Comparison of ENCODE assay signal across 19 cellular contexts in the genomic region with DNA sequence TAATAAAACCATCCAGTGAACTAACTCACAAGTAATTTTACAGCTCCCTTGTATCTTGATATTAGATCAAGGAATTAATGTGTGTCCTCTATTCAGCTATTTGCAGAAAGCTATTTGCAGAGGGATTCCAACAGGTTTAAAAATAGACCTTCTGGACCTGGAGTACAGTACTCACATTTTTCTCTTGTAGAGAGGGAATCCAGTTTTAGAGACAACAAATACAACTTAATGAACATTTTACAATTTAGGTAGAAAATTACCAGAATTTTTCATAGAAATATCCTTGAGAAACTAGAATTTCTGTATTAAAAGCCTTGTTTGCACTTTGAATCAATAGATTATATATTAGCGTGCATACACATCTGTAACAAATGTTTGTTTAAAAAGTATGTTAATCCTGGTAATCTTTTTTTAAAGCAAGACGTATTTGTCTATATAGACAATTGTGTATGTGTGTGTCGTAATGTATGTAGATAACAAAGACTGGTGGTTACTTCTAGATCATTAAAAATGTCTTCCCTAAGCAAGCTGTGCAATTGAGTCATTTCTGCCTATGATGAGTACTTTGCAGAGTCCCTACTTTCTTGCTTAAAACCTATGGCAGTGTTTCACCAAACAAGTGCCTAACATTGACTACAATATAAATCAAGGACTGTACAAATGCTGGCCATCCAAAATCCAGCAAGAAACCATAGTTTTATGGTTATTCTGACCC.
"Had no signal": no experiment of that assay in that cellular context is flagged by ENCODE, and none has a peak within 500 bp of the region (broad histone marks: within the 10 kb centered on the region; RNA-seq: fewer than 3 reads in every experiment).

No MANE protein-coding gene starts in this region.

- H3K27ac ChIP-seq: brain microvascular endothelial cell, esophagus squamous epithelium, ovary, spleen, tibial nerve, vagina had no signal

- H3K4me1 Mint-ChIP-seq: activated CD8-positive, alpha-beta memory T cell treated with anti-CD3 and anti-CD28 coated beads, Interleukin-2, amount 10 ng/mL, durations not matched to agents 7 days and 5 days; activated naive CD4-positive, alpha-beta T cell treated with anti-CD3 and anti-CD28 coated beads, Interleukin-2, amount 50 U/mL, for 24 hours; stimulated activated memory B cell treated with anti-CD40 and anti-IgM and Interleukin-4, amounts not matched to agents 10 μg/mL and 1 μg/mL and 100 μg/mL, for 72 hours had no signal

- H3K27ac Mint-ChIP-seq: activated CD8-positive, alpha-beta memory T cell treated with anti-CD3 and anti-CD28 coated beads, Interleukin-2, amount 10 ng/mL, durations not matched to agents 7 days and 5 days; activated naive CD4-positive, alpha-beta T cell treated with anti-CD3 and anti-CD28 coated beads, Interleukin-2, amount 50 U/mL, for 24 hours; activated T-cell treated with anti-CD3 and anti-CD28 coated beads, Interleukin-2, amount 50 U/mL, for 24 hours; stimulated activated memory B cell treated with anti-CD40 and anti-IgM and Interleukin-4, amounts not matched to agents 10 μg/mL and 1 μg/mL and 100 μg/mL, for 72 hours had no signal

- H3K36me3 ChIP-seq: brain microvascular endothelial cell, ovary, spleen had no signal

- H3K4me3 Mint-ChIP-seq: activated CD8-positive, alpha-beta memory T cell treated with anti-CD3 and anti-CD28 coated beads, Interleukin-2, amount 10 ng/mL, durations not matched to agents 7 days and 5 days; activated naive CD4-positive, alpha-beta T cell treated with anti-CD3 and anti-CD28 coated beads, Interleukin-2, amount 50 U/mL, for 24 hours; activated T-cell treated with anti-CD3 and anti-CD28 coated beads, Interleukin-2, amount 50 U/mL, for 24 hours; stimulated activated memory B cell treated with anti-CD40 and anti-IgM and Interleukin-4, amounts not matched to agents 10 μg/mL and 1 μg/mL and 100 μg/mL, for 72 hours had no signal

- H3K4me3 ChIP-seq: esophagus squamous epithelium, ovary, spleen, tibial nerve, vagina had no signal

- H3K27me3 ChIP-seq: brain microvascular endothelial cell, esophagus squamous epithelium, spleen, tibial nerve, vagina had no signal

- H3K9me3 ChIP-seq: esophagus squamous epithelium, ovary, spleen, tibial nerve, vagina had no signal

- H3K4me1 ChIP-seq: spleen had no signal

- H3K9me3 Mint-ChIP-seq: activated naive CD4-positive, alpha-beta T cell treated with anti-CD3 and anti-CD28 coated beads, Interleukin-2, amount 50 U/mL, for 24 hours; activated T-cell treated with anti-CD3 and anti-CD28 coated beads, Interleukin-2, amount 50 U/mL, for 24 hours; stimulated activated memory B cell treated with anti-CD40 and anti-IgM and Interleukin-4, amounts not matched to agents 10 μg/mL and 1 μg/mL and 100 μg/mL, for 72 hours had no signal

- DNase-seq: activated CD4-positive, alpha-beta T cell treated with anti-CD3 and anti-CD28 coated beads for 1 hour; activated CD4-positive, alpha-beta T cell treated with anti-CD3 and anti-CD28 coated beads, Interleukin-2, amount 50 U/mL, for 48 hours; activated CD8-positive, alpha-beta memory T cell treated with anti-CD3 and anti-CD28 coated beads, Interleukin-2, amount 10 ng/mL, durations not matched to agents 7 days and 5 days; activated effector memory CD4-positive, alpha-beta T cell treated with Interleukin-2 at 50 U/mL for 16 hours; activated T-cell treated with anti-CD3 and anti-CD28 coated beads, Interleukin-2, amount 50 U/mL, for 24 hours; amygdala; brain microvascular endothelial cell; esophagus squamous epithelium; foreskin melanocyte; hippocampal formation; ovary; retina; spleen; stimulated activated CD4-positive, alpha-beta T cell treated with anti-CD3 and anti-CD28 coated beads, Interleukin-1b, Interleukin-23, amount 100 ng/mL, for 48 hours; SW 1271 had no signal

- H3K36me3 Mint-ChIP-seq: activated CD8-positive, alpha-beta memory T cell treated with anti-CD3 and anti-CD28 coated beads, Interleukin-2, amount 10 ng/mL, durations not matched to agents 7 days and 5 days; activated naive CD4-positive, alpha-beta T cell treated with anti-CD3 and anti-CD28 coated beads, Interleukin-2, amount 50 U/mL, for 24 hours; stimulated activated memory B cell treated with anti-CD40 and anti-IgM and Interleukin-4, amounts not matched to agents 10 μg/mL and 1 μg/mL and 100 μg/mL, for 72 hours had no signal

- ATAC-seq: activated CD8-positive, alpha-beta memory T cell treated with anti-CD3 and anti-CD28 coated beads, Interleukin-2, amount 10 ng/mL, durations not matched to agents 7 days and 5 days; stimulated activated memory B cell treated with anti-CD40 and anti-IgM and Interleukin-4, amounts not matched to agents 10 μg/mL and 1 μg/mL and 100 μg/mL, for 72 hours had no signal
